ENCODE assay signal across 20 cellular contexts in the genomic region with DNA sequence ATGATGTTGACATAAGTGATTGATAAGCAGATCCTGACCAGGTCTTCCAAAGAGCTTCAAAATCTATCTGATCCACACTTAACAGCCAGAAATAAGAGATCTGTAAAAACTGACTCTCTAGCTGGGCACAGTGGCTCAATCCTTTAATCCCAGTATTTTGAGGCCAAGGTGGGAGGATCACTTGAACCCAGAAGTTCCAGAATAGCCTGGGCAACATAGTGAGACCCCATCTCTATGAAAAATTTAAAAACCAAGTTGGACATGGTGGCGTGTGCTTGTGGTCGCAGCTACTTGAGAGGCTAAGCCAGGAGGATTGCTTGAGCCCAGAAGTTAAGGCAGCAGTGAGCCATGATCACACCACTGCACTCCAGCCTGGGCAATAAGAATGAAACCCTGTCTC.
"Had no signal": no experiment of that assay in that cellular context is flagged by ENCODE, and none has a peak within 500 bp of the region (broad histone marks: within the 10 kb centered on the region; RNA-seq: fewer than 3 reads in every experiment).

No MANE protein-coding gene starts in this region.

- H3K4me3 ChIP-seq: coronary artery, dorsolateral prefrontal cortex, esophagus muscularis mucosa, gastroesophageal sphincter, heart left ventricle, hepatocyte, left lung, lower lobe of right lung, mucosa of descending colon had no signal

- H3K27ac ChIP-seq: coronary artery, dorsolateral prefrontal cortex, esophagus muscularis mucosa, foreskin keratinocyte, gastroesophageal sphincter, heart left ventricle, hepatocyte, left lung, lower lobe of right lung had no signal

- ATAC-seq: foreskin keratinocyte, gastroesophageal sphincter, heart left ventricle, left cardiac atrium, left lung, left ventricle myocardium superior, lower lobe of right lung, mucosa of descending colon had no signal

- H3K79me2 ChIP-seq: hepatocyte had no signal

- H3K27me3 ChIP-seq: dorsolateral prefrontal cortex, esophagus muscularis mucosa, foreskin keratinocyte, gastroesophageal sphincter, heart left ventricle, hepatocyte, left lung had no signal

- H2AFZ ChIP-seq: hepatocyte had no signal

- DNase-seq: dermis blood vessel endothelial cell; dorsolateral prefrontal cortex; effector CD4-positive, alpha-beta T cell; effector memory CD4-positive, alpha-beta T cell; foreskin keratinocyte; heart left ventricle; left cardiac atrium; left lung; left ventricle myocardium superior; lower lobe of right lung; mesenchymal stem cell; mucosa of descending colon had no signal

- H3K4me1 ChIP-seq: esophagus muscularis mucosa, foreskin keratinocyte, gastroesophageal sphincter, heart left ventricle, left lung, lower lobe of right lung had no signal

- FAIRE-seq: colon, endothelial cell of umbilical vein, frontal cortex, keratinocyte had no signal

- H3K9me3 ChIP-seq: esophagus muscularis mucosa, gastroesophageal sphincter, heart left ventricle, left lung, lower lobe of right lung, mucosa of descending colon had no signal

- H3K4me2 ChIP-seq: hepatocyte had no signal
